8 cellular contexts compared by ENCODE assay signal in the genomic region with DNA sequence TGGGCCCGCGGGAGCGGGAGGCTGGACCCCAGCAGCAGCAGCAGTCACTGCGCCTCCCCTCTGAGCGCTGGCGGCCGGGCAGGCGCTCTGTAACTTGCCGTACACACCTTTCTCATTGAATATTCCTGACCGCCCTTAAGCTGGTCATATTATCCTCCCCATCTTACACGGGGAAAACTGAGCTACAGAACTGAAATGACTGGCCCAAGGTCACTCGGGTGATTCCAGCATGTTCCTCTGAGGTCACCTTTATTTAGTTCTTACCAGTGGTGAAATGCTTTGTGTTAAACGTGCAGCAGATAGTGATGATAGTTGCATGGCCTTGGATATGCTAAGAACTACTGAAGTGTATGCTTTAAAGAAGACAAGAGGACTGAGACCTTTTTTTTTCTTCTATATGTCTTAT. TPM values are rescaled to one million over a fixed set of nuclear protein-coding genes. Genes with fewer than 3 reads are reported as not detected.
DNase-seq lines count a peak whose midpoint lies in the region; ATAC-seq, FAIRE-seq and TF ChIP-seq lines count a peak whose summit lies in the region.

No MANE protein-coding gene starts in this region.

- no peaks in the 10 kb centered on the region for H3K9me3 Mint-ChIP-seq in stimulated activated naive CD8-positive, alpha-beta T cell treated with anti-CD3 and anti-CD28 coated beads, Interleukin-15, Interleukin-2, amounts not matched to agents 100 ng/mL and 50 ng/mL, for 24 hours

- ATAC-seq in stimulated activated naive CD8-positive, alpha-beta T cell treated with anti-CD3 and anti-CD28 coated beads, Interleukin-15, Interleukin-2, amounts not matched to agents 100 U/mL and 50 U/mL, for 24 hours: no peak

- peaks cover 33% of the 10 kb centered on the region for H3K4me1 Mint-ChIP-seq in stimulated activated naive CD8-positive, alpha-beta T cell treated with anti-CD3 and anti-CD28 coated beads, Interleukin-15, Interleukin-2, amounts not matched to agents 100 ng/mL and 50 ng/mL, for 24 hours (ENCODE audit: low read depth)

- DNase-seq in stimulated activated naive CD8-positive, alpha-beta T cell treated with anti-CD3 and anti-CD28 coated beads, Interleukin-15, Interleukin-2, amounts not matched to agents 100 U/mL and 50 U/mL, for 24 hours: no peak
- no peak for DNase-seq in SJCRH30
- no peak for DNase-seq in fibroblast of villous mesenchyme (ENCODE audit: low read depth)
- no peak for DNase-seq in RCC 7860 (ENCODE audit: low spot score)
- no peak for DNase-seq in stimulated activated CD4-positive, alpha-beta T cell treated with anti-CD3 and anti-CD28 coated beads, Interleukin-2, amount 100 ng/mL, for 24 hours
- no peak for DNase-seq in hepatic stellate cell (ENCODE audit: low spot score)

- peaks cover 3% of the 10 kb centered on the region; the same call in 1 of the 2 replicates for H3K4me1 ChIP-seq in SJCRH30
- H3K4me1 ChIP-seq in skeletal muscle tissue (ENCODE audit: control insufficient read depth in 3 of 3, insufficient read depth in 3 of 3, low read length in 3 of 3): peaks cover 18 to 42% (median 22%) of the 10 kb centered on the region in 3 donors

- TF ChIP-seq CTCF in fibroblast of villous mesenchyme (IDR thresholded peaks at IDR 0.05; ENCODE audit: insufficient read depth, low read depth, low read length): no peak

- H3K9ac ChIP-seq in skeletal muscle tissue (ENCODE audit: low read depth in 1 of 3, low read length in 3 of 3): peak overlapping the region; percentile 92 to 97 (median 94)

- H3K4me3 ChIP-seq in SJCRH30: peak overlapping the region; percentile 88
- peak overlapping the region; percentile 75 for H3K4me3 ChIP-seq in fibroblast of villous mesenchyme (ENCODE audit: low read depth, low read length)
- peak overlapping the region; percentile 90 to 97 (median 91) for H3K4me3 ChIP-seq in skeletal muscle tissue (ENCODE audit: low read length in 3 of 3)

- H3K9me3 ChIP-seq in SJCRH30 (replicated peaks) (no peaks in the 10 kb centered on the region), skeletal muscle tissue (ENCODE audit: control insufficient read depth in 3 of 3, low read length in 3 of 3) (no peaks in the 10 kb centered on the region)

- H3K27me3 ChIP-seq in SJCRH30 (no peaks in the 10 kb centered on the region), skeletal muscle tissue (ENCODE audit: control insufficient read depth in 3 of 3, insufficient read depth in 3 of 3, low read length in 3 of 3) (no peaks in the 10 kb centered on the region)

- H3K36me3 ChIP-seq in SJCRH30: peaks cover 29% of the 10 kb centered on the region
- H3K36me3 ChIP-seq in skeletal muscle tissue (ENCODE audit: control insufficient read depth in 3 of 3, insufficient read depth in 3 of 3, low read length in 3 of 3): peaks cover 24 to 34% (median 27%) of the 10 kb centered on the region in 3 donors

- peaks cover 35% of the 10 kb centered on the region for H3K36me3 Mint-ChIP-seq in stimulated activated naive CD8-positive, alpha-beta T cell treated with anti-CD3 and anti-CD28 coated beads, Interleukin-15, Interleukin-2, amounts not matched to agents 100 ng/mL and 50 ng/mL, for 24 hours (ENCODE audit: low read depth)

- no peaks in the 10 kb centered on the region for H3K27me3 Mint-ChIP-seq in stimulated activated naive CD8-positive, alpha-beta T cell treated with anti-CD3 and anti-CD28 coated beads, Interleukin-15, Interleukin-2, amounts not matched to agents 100 ng/mL and 50 ng/mL, for 24 hours

- H3K27ac ChIP-seq in SJCRH30: peak overlapping the region; percentile 64
- peak overlapping the region; percentile 94 for H3K27ac ChIP-seq in skeletal muscle tissue (ENCODE audit: low read depth, low read length)

- FAIRE-seq in RCC 7860 (lab: Jason Lieb, UNC): no peak

- peak overlapping the region; percentile 100 for H3K4me3 Mint-ChIP-seq in stimulated activated naive CD8-positive, alpha-beta T cell treated with anti-CD3 and anti-CD28 coated beads, Interleukin-15, Interleukin-2, amounts not matched to agents 100 ng/mL and 50 ng/mL, for 24 hours

- H3K27ac Mint-ChIP-seq in stimulated activated naive CD8-positive, alpha-beta T cell treated with anti-CD3 and anti-CD28 coated beads, Interleukin-15, Interleukin-2, amounts not matched to agents 100 ng/mL and 50 ng/mL, for 24 hours: peak overlapping the region; percentile 100

RNA-seq across cellular contexts. Expression of a gene that starts 0.6 kb away (rescaled TPM):
- total RNA-seq in SJCRH30 (2014; rRNA removed; shearing (Covaris generic)): 229 and 261 TPM in 2 replicates
- total RNA-seq in fibroblast of villous mesenchyme (134 and 179 TPM in 2 replicates), skeletal muscle tissue (135 TPM)

RNA-seq across cellular contexts. Expression of a gene that starts 0.8 kb away (rescaled TPM):
- total RNA-seq in SJCRH30 (2014; rRNA removed; shearing (Covaris generic)): 0.20 and 0.57 TPM in 2 replicates
- total RNA-seq in fibroblast of villous mesenchyme: not detected in 2 replicates
- 0.52 TPM for total RNA-seq in skeletal muscle tissue

RNA-seq across cellular contexts. Expression of a gene that starts 6.4 kb away (rescaled TPM):
- total RNA-seq in SJCRH30 (2014; rRNA removed; shearing (Covaris generic)): 1.2 and 1.6 TPM in 2 replicates
- under 0.01 and 0.32 TPM in 2 replicates for total RNA-seq in fibroblast of villous mesenchyme
- 2.1 TPM for total RNA-seq in skeletal muscle tissue

RNA-seq across cellular contexts. Expression of a gene that starts 36.6 kb away (rescaled TPM):
- 1.6 and 2.5 TPM in 2 replicates for total RNA-seq in SJCRH30 (2014; rRNA removed; shearing (Covaris generic))
- total RNA-seq in fibroblast of villous mesenchyme (6.1 and 6.5 TPM in 2 replicates), skeletal muscle tissue (1.6 TPM)

RNA-seq across cellular contexts. Expression of a gene that starts 53.9 kb away (rescaled TPM):
- total RNA-seq in SJCRH30 (2014; rRNA removed; shearing (Covaris generic)): 0.02 and 0.08 TPM in 2 replicates
- total RNA-seq in fibroblast of villous mesenchyme (under 0.01 TPM in 2 replicates), skeletal muscle tissue (under 0.01 TPM)
